ENCODE assay signal across 8 cellular contexts in the genomic region with DNA sequence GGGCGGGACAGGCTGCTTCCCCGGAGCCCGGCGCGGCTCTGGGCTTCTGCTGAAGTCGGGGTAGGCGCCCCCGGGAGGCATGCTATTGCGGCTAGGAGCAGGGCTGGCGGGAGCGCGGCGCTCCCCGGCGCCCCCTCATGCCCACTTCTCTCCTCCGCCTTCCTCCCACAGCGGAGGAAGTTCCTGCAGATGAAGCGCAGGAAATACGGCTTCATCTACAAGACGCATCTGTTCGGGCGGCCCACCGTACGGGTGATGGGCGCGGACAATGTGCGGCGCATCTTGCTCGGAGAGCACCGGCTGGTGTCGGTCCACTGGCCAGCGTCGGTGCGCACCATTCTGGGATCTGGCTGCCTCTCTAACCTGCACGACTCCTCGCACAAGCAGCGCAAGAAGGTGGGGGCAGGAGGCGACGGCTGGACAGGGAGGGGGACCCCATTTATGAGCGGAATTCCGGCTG. TPM values are rescaled to one million over a fixed set of nuclear protein-coding genes. Genes with fewer than 3 reads are reported as not detected.
A peak's percentile ranks its signal among the peaks of the same experiment; 100 is the strongest.
DNase-seq lines count a peak whose midpoint lies in the region; ATAC-seq, FAIRE-seq and TF ChIP-seq lines count a peak whose summit lies in the region.

No MANE protein-coding gene starts in this region.

- no peaks in the 10 kb centered on the region for H3K36me3 Mint-ChIP-seq in IgD-negative memory B cell
- no peaks in the 10 kb centered on the region for H3K36me3 Mint-ChIP-seq in activated naive CD8-positive, alpha-beta T cell
- no peaks in the 10 kb centered on the region for H3K36me3 Mint-ChIP-seq in mesothelial cell of epicardium

- H3K27ac Mint-ChIP-seq in IgD-negative memory B cell (peak overlapping the region in 2 of 3 donors; percentile 42 to 78), mesothelial cell of epicardium (peak overlapping the region; percentile 92)
- H3K27ac Mint-ChIP-seq in activated naive CD8-positive, alpha-beta T cell, result no peak overlapping the region

- no peak for FAIRE-seq in H54 (lab: Jason Lieb, UNC)

- H3K4me3 Mint-ChIP-seq in IgD-negative memory B cell (peak overlapping the region; percentile 75 to 95 (median 84)), mesothelial cell of epicardium (peak overlapping the region; percentile 96)
- peak overlapping the region; percentile 65 for H3K4me3 Mint-ChIP-seq in activated naive CD8-positive, alpha-beta T cell

- peaks cover 55% of the 10 kb centered on the region for H3K27me3 Mint-ChIP-seq in IgD-negative memory B cell
- H3K27me3 Mint-ChIP-seq in activated naive CD8-positive, alpha-beta T cell, result peaks cover 39% of the 10 kb centered on the region
- peaks cover 58% of the 10 kb centered on the region for H3K27me3 Mint-ChIP-seq in mesothelial cell of epicardium (ENCODE audit: low read depth)

- ATAC-seq in GM21576 (IDR thresholded peaks at IDR 0.05; ENCODE audit: unreplicated experiment), result no peak
- no peak for ATAC-seq in HG03039 (IDR thresholded peaks at IDR 0.05; ENCODE audit: unreplicated experiment)

- TF ChIP-seq CTCF in mesothelial cell of epicardium (IDR thresholded peaks at IDR 0.05; ENCODE audit: unreplicated experiment), result no peak

- H3K9me3 Mint-ChIP-seq in IgD-negative memory B cell (no peaks in the 10 kb centered on the region), mesothelial cell of epicardium (no peaks in the 10 kb centered on the region)
- no peaks in the 10 kb centered on the region for H3K9me3 Mint-ChIP-seq in activated naive CD8-positive, alpha-beta T cell (ENCODE audit: low read depth)

- DNase-seq in COLO668 (lab: John Stamatoyannopoulos, UW; ENCODE audit: unreplicated experiment), result peak; percentile 48
- DNase-seq in mesothelial cell of epicardium (ENCODE audit: low spot score in 2 of 2, unreplicated experiment in 2 of 2), result peak in 1 of 2 experiments; percentile 65
- no peak for DNase-seq in iPS-NIHi7 (ENCODE audit: extremely low spot score)
- DNase-seq in H54 (ENCODE audit: insufficient read length, low spot score), result no peak

- H3K4me1 Mint-ChIP-seq in IgD-negative memory B cell (peaks cover 10 to 28% (median 22%) of the 10 kb centered on the region in 3 donors), mesothelial cell of epicardium (peaks cover 61% of the 10 kb centered on the region)
- H3K4me1 Mint-ChIP-seq in activated naive CD8-positive, alpha-beta T cell (ENCODE audit: low read depth), result peaks cover 26% of the 10 kb centered on the region

- TF ChIP-seq POLR2A in H54 (IDR thresholded peaks at IDR 0.05; ENCODE audit: low read depth, low read length), result no peak

RNA-seq across cellular contexts. Expression of a gene that starts 0.5 kb away (rescaled TPM):
- polyA plus RNA-seq in IgD-negative memory B cell, result not detected
- 70.6 to 76.5 TPM (median 76.0 TPM) in 3 replicates for total RNA-seq in mesothelial cell of epicardium

RNA-seq across cellular contexts. Expression of a gene that starts 13.6 kb away (rescaled TPM):
- polyA plus RNA-seq in IgD-negative memory B cell, result not detected
- 0.38 to 0.60 TPM (median 0.44 TPM) in 3 replicates for total RNA-seq in mesothelial cell of epicardium
